26 cellular contexts compared by ENCODE assay signal in genomic region chr6:159204605-159205004, GRCh38. TPM values are rescaled to one million over a fixed set of nuclear protein-coding genes. Genes with fewer than 3 reads are reported as not detected.
"Had no signal": no experiment of that assay in that cellular context is flagged by ENCODE, and none has a peak within 500 bp of the region (broad histone marks: within the 10 kb centered on the region; RNA-seq: fewer than 3 reads in every experiment).

No MANE protein-coding gene starts in this region.

- H3K4me1 ChIP-seq: body of pancreas, uterus had no signal

- H3K27ac ChIP-seq: body of pancreas, heart right ventricle, transverse colon, uterus had no signal

- H3K36me3 ChIP-seq: heart right ventricle, transverse colon, uterus had no signal

- H3K27me3 ChIP-seq: body of pancreas, transverse colon, uterus had no signal

- DNase-seq: activated B cell treated with CpG ODN at 0.5 μM for 24 hours; activated CD4-positive, alpha-beta T cell treated with anti-CD3 and anti-CD28 coated beads for 4 hours; activated CD4-positive, alpha-beta T cell treated with anti-CD3 and anti-CD28 coated beads, Interleukin-2, amount 50 U/mL, for 48 hours; activated CD8-positive, alpha-beta memory T cell treated with anti-CD3 and anti-CD28 coated beads, Interleukin-2, amount 50 U/mL, for 48 hours; activated naive CD4-positive, alpha-beta T cell treated with Interleukin-2 at 50 U/mL for 16 hours; activated naive CD8-positive, alpha-beta T cell treated with anti-CD3 and anti-CD28 coated beads for 36 hours; activated T-cell treated with anti-CD3 and anti-CD28 coated beads, Interleukin-2, amount 50 U/mL, for 4 hours; amygdala; body of pancreas; dermis blood vessel endothelial cell; effector CD8-positive, alpha-beta T cell; erythroblast; foreskin fibroblast; heart right ventricle; left colon; mesenchymal stem cell; stimulated activated CD4-positive, alpha-beta T cell treated with anti-CD3 and anti-CD28 coated beads, Interleukin-2, amount 100 ng/mL, for 48 hours; stimulated activated naive CD4-positive, alpha-beta T cell treated with Interleukin-2 at 50 U/mL for 16 hours; substantia nigra; T-helper 1 cell; transverse colon; uterus had no signal

- H3K4me3 ChIP-seq: body of pancreas, heart right ventricle, transverse colon, uterus had no signal

- H3K9me3 ChIP-seq: body of pancreas, heart right ventricle, transverse colon, uterus had no signal

- ATAC-seq: activated T-cell treated with anti-CD3 and anti-CD28 coated beads, Interleukin-2, amount 50 U/mL, for 4 hours; body of pancreas; heart right ventricle; left colon had no signal

RNA-seq across cellular contexts. Expression of gene FNDC1, which starts 35.4 kb away (rescaled TPM):
- total RNA-seq: activated B cell treated with CpG ODN at 0.5 μM for 24 hours; activated CD8-positive, alpha-beta memory T cell treated with anti-CD3 and anti-CD28 coated beads for 36 hours; dermis blood vessel endothelial cell; mononuclear cell; myocyte had no signal
- polyA plus RNA-seq: keratinocyte had no signal
